ENCODE assay signal across 9 cellular contexts in genomic region chr20:47360489-47361267, GRCh38. TPM values are rescaled to one million over a fixed set of nuclear protein-coding genes. Genes with fewer than 3 reads are reported as not detected.
DNase-seq lines count a peak whose midpoint lies in the region; ATAC-seq, FAIRE-seq and TF ChIP-seq lines count a peak whose summit lies in the region.
"Had no signal": no experiment of that assay in that cellular context is flagged by ENCODE, and none has a peak within 500 bp of the region (broad histone marks: within the 10 kb centered on the region; RNA-seq: fewer than 3 reads in every experiment).

No MANE protein-coding gene starts in this region.

- in situ Hi-C loops in astrocyte of the cerebellum (cut with HindIII; ENCODE audit: low sequenced_read_pairs) = loop anchor here (25.0 kb wide), 1 partner anchor 252 kb away; no protein-coding TSS in a partner anchor

- peaks cover 7% of the 10 kb centered on the region for H3K79me2 ChIP-seq in hepatocyte

- H3K9me3 ChIP-seq in A673 (ENCODE audit: low read depth, low read length, poor library complexity, severe bottlenecking) = no peaks in the 10 kb centered on the region
- H3K9me3 ChIP-seq in hepatocyte (ENCODE audit: low read depth) = no peaks in the 10 kb centered on the region
- H3K9me3 ChIP-seq in prostate gland = no peaks in the 10 kb centered on the region

- FAIRE-seq in GM19239 (lab: Jason Lieb, UNC) = peak; percentile 26
- FAIRE-seq: GM18507 had no signal

- H3K4me3 ChIP-seq in A673 (ENCODE audit: low read depth, low read length, poor library complexity, severe bottlenecking) (no peak overlapping the region), astrocyte of the cerebellum (ENCODE audit: low read depth, low read length) (no peak overlapping the region), hepatocyte (no peak overlapping the region), prostate gland (no peak overlapping the region)

- H3K36me3 ChIP-seq in A673 (ENCODE audit: insufficient read depth, low read length, poor library complexity, severe bottlenecking) = no peaks in the 10 kb centered on the region
- no peaks in the 10 kb centered on the region for H3K36me3 ChIP-seq in hepatocyte (replicated peaks; ENCODE audit: insufficient read depth, low read depth)
- no peaks in the 10 kb centered on the region for H3K36me3 ChIP-seq in prostate gland

- H3K4me1 ChIP-seq in A673 (ENCODE audit: insufficient read depth, low read length, poor library complexity, severe bottlenecking) (peaks cover 50% of the 10 kb centered on the region), hepatocyte (ENCODE audit: insufficient read depth) (peaks cover 53% of the 10 kb centered on the region), prostate gland (replicated peaks) (peaks cover 52% of the 10 kb centered on the region)

- H3K27me3 ChIP-seq in A673 (replicated peaks; ENCODE audit: insufficient read depth, low read depth, low read length, poor library complexity) (no peaks in the 10 kb centered on the region), hepatocyte (no peaks in the 10 kb centered on the region), prostate gland (replicated peaks; ENCODE audit: insufficient read depth) (no peaks in the 10 kb centered on the region)

- peak; percentile 39 for DNase-seq in A673 (ENCODE audit: low spot score)
- no peak for DNase-seq in GM19239 (ENCODE audit: insufficient read length, low spot score)
- DNase-seq in NCI-H446 treated with DMSO at 0.1 percent for 48 hours (lab: John Stamatoyannopoulos, UW) = peak; percentile 90
- DNase-seq in astrocyte of the cerebellum (ENCODE audit: low read depth) = peak; percentile 74
- DNase-seq in hepatocyte (ENCODE audit: low spot score) = peak; percentile 85
- peak; percentile 85 for DNase-seq in prostate gland (ENCODE audit: low spot score)

- H3K9me2 ChIP-seq in hepatocyte (replicated peaks; ENCODE audit: insufficient read depth) = no peaks in the 10 kb centered on the region

- CTCF ChIA-PET in A673 (lab: Charles Lee) = interaction anchor here (1.2 kb wide), 1 partner anchor 23 kb away, joined by 6 read pairs; no protein-coding TSS in a partner anchor

- ATAC-seq in HG02852 (IDR thresholded peaks at IDR 0.05; ENCODE audit: unreplicated experiment) (no peak), HG03045 (IDR thresholded peaks at IDR 0.05; ENCODE audit: unreplicated experiment) (no peak)

- H4K20me1 ChIP-seq in hepatocyte (ENCODE audit: insufficient read depth, poor library complexity, severe bottlenecking) = no peaks in the 10 kb centered on the region

- H3K4me2 ChIP-seq in hepatocyte = peak overlapping the region; percentile 64

- TF ChIP-seq POLR2A in prostate gland (IDR thresholded peaks at IDR 0.05) = no peak

- WGBS in hepatocyte (ENCODE audit: low lambda C conversion rate, missing lambda C conversion rate) = 25% methylated on average over 24 of the region's 25 CpGs
- 7% methylated on average over 25 of the region's 25 CpGs for WGBS in prostate gland

- intact Hi-C loops in A673 (cut with micrococcal nuclease; ENCODE audit: unreplicated experiment) = no loop called here
- intact Hi-C loops in prostate gland (cut with DNase I) = loop anchor here (2.0 kb wide), 1 partner anchor 52 kb away; no protein-coding TSS in a partner anchor

- peak overlapping the region; percentile 54 for H2AFZ ChIP-seq in hepatocyte

- no TSS peak for BruUV-seq in A673 (replicated peaks; lab: Mats Ljungman, UMichigan)

- no peak for TF ChIP-seq CTCF in A673 (conservative IDR thresholded peaks at IDR 0.05; ENCODE audit: low read depth, low read length)
- no peak for TF ChIP-seq CTCF in astrocyte of the cerebellum (IDR thresholded peaks at IDR 0.05; ENCODE audit: low read depth, low read length, missing control alignments)
- no peak for TF ChIP-seq CTCF in hepatocyte (IDR thresholded peaks at IDR 0.05; ENCODE audit: poor library complexity)
- no peak for TF ChIP-seq CTCF in prostate gland (IDR thresholded peaks at IDR 0.05)

- POLR2A ChIA-PET in A673 (lab: Charles Lee; ENCODE audit: low non-redundant PET) = no interaction called here

- H3K27ac ChIP-seq in A673 (ENCODE audit: low read depth, low read length, poor library complexity, severe bottlenecking) = peak overlapping the region; percentile 64
- H3K27ac ChIP-seq in hepatocyte = peak overlapping the region; percentile 100
- H3K27ac ChIP-seq in prostate gland = peak overlapping the region; percentile 99

RNA-seq across cellular contexts. Expression of gene ZMYND8, which starts 4.2 kb away (rescaled TPM):
- total RNA-seq in A673 (2021) (31.3 and 35.2 TPM in 2 replicates), hepatocyte (28.9 and 30.3 TPM in 2 replicates), prostate gland (10 to 100 TPM; 19.9 to 70.9 TPM)
- polyA plus RNA-seq in hepatocyte = 34.3 and 43.1 TPM in 2 replicates
